ENCODE assay signal across 26 cellular contexts in genomic region chr10:78862328-78862640, GRCh38.
"Had no signal": no experiment of that assay in that cellular context is flagged by ENCODE, and none has a peak within 500 bp of the region (broad histone marks: within the 10 kb centered on the region; RNA-seq: fewer than 3 reads in every experiment).

No MANE protein-coding gene starts in this region.

- FAIRE-seq: RCC 7860, TTC549 had no signal

- H3K27ac ChIP-seq: KMS-11, SK-N-MC had no signal

- H3K4me2 ChIP-seq: KMS-11 had no signal

- H3K4me3 ChIP-seq: SK-N-MC had no signal

- DNase-seq: activated B cell treated with CpG ODN at 0.5 μM for 24 hours; activated CD4-positive, alpha-beta T cell treated with anti-CD3 and anti-CD28 coated beads for 1 hour; activated CD4-positive, alpha-beta T cell treated with anti-CD3 and anti-CD28 coated beads, Interleukin-2, amount 10 ng/mL, durations not matched to agents 24 days and 14 days; activated CD4-positive, alpha-beta T cell treated with anti-CD3 and anti-CD28 coated beads, Interleukin-2, amount 50 U/mL, for 48 hours; activated CD8-positive, alpha-beta memory T cell treated with anti-CD3 and anti-CD28 coated beads, Interleukin-2, amount 10 ng/mL, durations not matched to agents 7 days and 5 days; activated effector memory CD4-positive, alpha-beta T cell treated with Interleukin-2 at 50 U/mL for 16 hours; activated naive CD4-positive, alpha-beta T cell; activated T-cell treated with anti-CD3 and anti-CD28 coated beads, Interleukin-2, amount 50 U/mL, for 24 hours; aorta; MV-4-11; NCI-H1092 treated with DMSO at 0.1 percent for 48 hours; NCI-H1417 treated with DMSO at 0.1 percent for 48 hours; NCI-H1694; NCI-H2029; NCI-H2107; NCI-H510A treated with DMSO at 0.1 percent for 48 hours; NCI-H69; NK-92 treated with Interleukin-12 subunit alpha and Interleukin-12 subunit beta, amount 100 ng/mL, for 24 hours; OCI-M1; T-cell; T-helper 2 cell; T1000 had no signal

- ATAC-seq: activated CD8-positive, alpha-beta memory T cell treated with anti-CD3 and anti-CD28 coated beads, Interleukin-2, amount 10 ng/mL, durations not matched to agents 7 days and 5 days; T-cell had no signal

- H3K9ac ChIP-seq: KMS-11 had no signal
